11 cellular contexts compared by ENCODE assay signal in the genomic region with DNA sequence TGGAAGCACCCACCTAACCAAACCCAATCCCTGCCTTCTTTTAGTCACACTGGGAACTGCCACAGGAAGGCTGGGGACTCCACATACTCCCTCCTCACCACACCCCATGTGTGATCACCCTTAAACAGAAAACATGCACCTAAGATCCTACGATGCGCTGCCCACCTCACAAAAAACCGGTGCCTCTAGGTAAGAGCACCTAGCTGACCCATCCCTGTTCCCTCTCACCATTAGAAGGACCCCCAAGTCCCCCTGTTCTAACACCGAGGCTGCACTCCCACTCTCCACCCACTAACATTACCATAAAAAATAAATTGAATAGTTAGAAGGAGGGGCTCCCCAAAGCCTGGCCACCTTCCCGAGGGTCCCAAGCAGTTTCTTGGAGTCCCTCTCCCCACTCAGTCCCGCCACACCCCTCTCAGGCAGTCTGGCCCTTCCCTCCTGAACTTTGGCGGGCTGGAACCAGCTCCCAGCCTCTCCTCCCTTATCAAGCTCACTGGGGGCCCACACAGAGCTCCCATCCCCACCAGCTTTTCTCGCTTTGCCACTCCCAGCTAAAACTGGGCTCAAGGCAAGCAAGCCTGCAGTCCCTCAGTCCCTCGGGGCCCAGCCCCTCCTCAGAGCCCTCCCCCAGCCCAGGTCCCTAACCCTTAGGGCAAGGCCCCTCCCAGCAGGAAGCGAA. TPM values are rescaled to one million over a fixed set of nuclear protein-coding genes. Genes with fewer than 3 reads are reported as not detected.
"Had no signal": no experiment of that assay in that cellular context is flagged by ENCODE, and none has a peak within 500 bp of the region (broad histone marks: within the 10 kb centered on the region; RNA-seq: fewer than 3 reads in every experiment).

No MANE protein-coding gene starts in this region.

RNA-seq across cellular contexts. Expression of a gene that starts 46.0 kb away (rescaled TPM):
- total RNA-seq: aorta, RPMI7951 had no signal

RNA-seq across cellular contexts. Expression of a gene that starts 55.7 kb away (rescaled TPM):
- total RNA-seq: activated CD4-positive, alpha-beta memory T cell treated with anti-CD3 and anti-CD28 coated beads, Interleukin-2, amount 10 ng/mL, durations not matched to agents 7 days and 5 days; activated CD4-positive, alpha-beta T cell treated with anti-CD3 and anti-CD28 coated beads for 36 hours; activated CD8-positive, alpha-beta memory T cell treated with anti-CD3 and anti-CD28 coated beads, Interleukin-2, amount 10 ng/mL, durations not matched to agents 7 days and 5 days; activated naive CD8-positive, alpha-beta T cell treated with anti-CD3 and anti-CD28 coated beads for 36 hours; aorta; breast epithelium; cardiac septum; LHCN-M2; NCI-H460; RPMI7951 had no signal
- polyA plus RNA-seq: aorta, SK-N-SH had no signal
